In genomic region chr2:108279468-108279867, GRCh38 we compare ENCODE assay signal across 41 cellular contexts. TPM values are rescaled to one million over a fixed set of nuclear protein-coding genes. Genes with fewer than 3 reads are reported as not detected.
"Had no signal": no experiment of that assay in that cellular context is flagged by ENCODE, and none has a peak within 500 bp of the region (broad histone marks: within the 10 kb centered on the region; RNA-seq: fewer than 3 reads in every experiment).

No MANE protein-coding gene starts in this region.

- H3K4me3 ChIP-seq: adrenal gland, body of pancreas, esophagus squamous epithelium, gastroesophageal sphincter had no signal

- H3K4me3 Mint-ChIP-seq: activated CD4-positive, alpha-beta memory T cell treated with anti-CD3 and anti-CD28 coated beads for 36 hours; activated CD4-positive, alpha-beta T cell treated with anti-CD3 and anti-CD28 coated beads for 36 hours; activated CD4-positive, alpha-beta T cell treated with anti-CD3 and anti-CD28 coated beads, Interleukin-2, amount 10 ng/mL, durations not matched to agents 24 days and 14 days; activated CD8-positive, alpha-beta memory T cell treated with anti-CD3 and anti-CD28 coated beads, Interleukin-2, amount 10 ng/mL, durations not matched to agents 7 days and 5 days; activated CD8-positive, alpha-beta T cell treated with anti-CD3 and anti-CD28 coated beads, Interleukin-2, amount 10 ng/mL, durations not matched to agents 7 days and 5 days; activated naive CD4-positive, alpha-beta T cell treated with anti-CD3 and anti-CD28 coated beads for 36 hours; activated naive CD4-positive, alpha-beta T cell treated with anti-CD3 and anti-CD28 coated beads, Interleukin-2, amount 50 U/mL, for 24 hours; activated naive CD8-positive, alpha-beta T cell treated with anti-CD3 and anti-CD28 coated beads for 36 hours; activated naive CD8-positive, alpha-beta T cell treated with anti-CD3 and anti-CD28 coated beads, Interleukin-2, amount 50 U/mL, for 24 hours; activated T-helper 1 cell treated with anti-CD3 and anti-CD28 coated beads, Interleukin-12 subunit alpha, Interleukin-12 subunit beta, Interleukin-2, Interleukin-4 antibody, amounts not matched to agents 30 ng/mL and 10 ng/mL and 1 ng/mL, durations not matched to agents 14 hours and 24 hours and 36 hours; T-helper 17 cell; T-helper 2 cell treated with Interferon-gamma antibody and Interleukin-4, amounts not matched to agents 5 μg/mL and 100 μg/mL, for 36 hours had no signal

- H3K27me3 ChIP-seq: adrenal gland, body of pancreas, esophagus squamous epithelium, gastroesophageal sphincter had no signal

- H3K4me1 Mint-ChIP-seq: activated CD4-positive, alpha-beta T cell treated with anti-CD3 and anti-CD28 coated beads for 36 hours; activated CD4-positive, alpha-beta T cell treated with anti-CD3 and anti-CD28 coated beads, Interleukin-2, amount 10 ng/mL, durations not matched to agents 24 days and 14 days; activated CD8-positive, alpha-beta memory T cell treated with anti-CD3 and anti-CD28 coated beads, Interleukin-2, amount 10 ng/mL, durations not matched to agents 7 days and 5 days; activated naive CD4-positive, alpha-beta T cell treated with anti-CD3 and anti-CD28 coated beads, Interleukin-2, amount 50 U/mL, for 24 hours; activated naive CD8-positive, alpha-beta T cell treated with anti-CD3 and anti-CD28 coated beads for 36 hours; activated naive CD8-positive, alpha-beta T cell treated with anti-CD3 and anti-CD28 coated beads, Interleukin-2, amount 50 U/mL, for 24 hours; T-helper 17 cell had no signal

- H3K36me3 Mint-ChIP-seq: activated CD4-positive, alpha-beta memory T cell treated with anti-CD3 and anti-CD28 coated beads for 36 hours; activated CD8-positive, alpha-beta memory T cell treated with anti-CD3 and anti-CD28 coated beads, Interleukin-2, amount 10 ng/mL, durations not matched to agents 7 days and 5 days; activated naive CD4-positive, alpha-beta T cell treated with anti-CD3 and anti-CD28 coated beads, Interleukin-2, amount 50 U/mL, for 24 hours; activated naive CD8-positive, alpha-beta T cell treated with anti-CD3 and anti-CD28 coated beads for 36 hours had no signal

- H3K4me1 ChIP-seq: adrenal gland, body of pancreas, esophagus squamous epithelium, gastroesophageal sphincter had no signal

- H3K27me3 Mint-ChIP-seq: activated CD4-positive, alpha-beta memory T cell treated with anti-CD3 and anti-CD28 coated beads for 36 hours; activated CD4-positive, alpha-beta T cell treated with anti-CD3 and anti-CD28 coated beads, Interleukin-2, amount 10 ng/mL, durations not matched to agents 24 days and 14 days; activated CD8-positive, alpha-beta memory T cell treated with anti-CD3 and anti-CD28 coated beads, Interleukin-2, amount 10 ng/mL, durations not matched to agents 7 days and 5 days; activated naive CD8-positive, alpha-beta T cell treated with anti-CD3 and anti-CD28 coated beads, Interleukin-2, amount 50 U/mL, for 24 hours; T-helper 17 cell had no signal

- DNase-seq: activated CD4-positive, alpha-beta memory T cell treated with anti-CD3 and anti-CD28 coated beads for 36 hours; activated CD4-positive, alpha-beta T cell treated with anti-CD3 and anti-CD28 coated beads for 36 hours; activated CD4-positive, alpha-beta T cell treated with anti-CD3 and anti-CD28 coated beads, Interleukin-2, amount 10 ng/mL, durations not matched to agents 24 days and 14 days; activated CD4-positive, CD25-positive, alpha-beta regulatory T cell; activated CD4-positive, CD25-positive, alpha-beta regulatory T cell treated with anti-CD3 and anti-CD28 coated beads, Interleukin-2, amount 50 U/mL, for 72 hours; activated CD8-positive, alpha-beta memory T cell treated with anti-CD3 and anti-CD28 coated beads, Interleukin-2, amount 10 ng/mL, durations not matched to agents 7 days and 5 days; activated CD8-positive, alpha-beta memory T cell treated with anti-CD3 and anti-CD28 coated beads, Interleukin-2, amount 50 U/mL, for 4 hours; activated CD8-positive, alpha-beta T cell treated with anti-CD3 and anti-CD28 coated beads, Interleukin-2, amount 10 ng/mL, durations not matched to agents 7 days and 5 days; activated effector memory CD4-positive, alpha-beta T cell treated with anti-CD3 and anti-CD28 coated beads, Interleukin-2, amount 50 U/mL, for 16 hours; activated naive CD4-positive, alpha-beta T cell treated with anti-CD3 and anti-CD28 coated beads for 36 hours; activated naive CD8-positive, alpha-beta T cell treated with anti-CD3 and anti-CD28 coated beads for 36 hours; activated naive CD8-positive, alpha-beta T cell treated with anti-CD3 and anti-CD28 coated beads, Interleukin-2, amount 50 U/mL, for 24 hours; activated T-cell treated with anti-CD3 and anti-CD28 coated beads, Interleukin-2, amount 50 U/mL, for 1 hour; activated T-cell treated with anti-CD3 and anti-CD28 coated beads, Interleukin-2, amount 50 U/mL, for 48 hours; adrenal gland; amygdala; aorta; body of pancreas; caudate nucleus; cortex of kidney; effector CD8-positive, alpha-beta T cell; esophagus squamous epithelium; foreskin melanocyte; T-helper 1 cell; T-helper 17 cell; T1000 had no signal

- H3K36me3 ChIP-seq: adrenal gland, esophagus squamous epithelium, gastroesophageal sphincter had no signal

- H3K9me3 Mint-ChIP-seq: activated naive CD4-positive, alpha-beta T cell treated with anti-CD3 and anti-CD28 coated beads, Interleukin-2, amount 50 U/mL, for 24 hours; activated T-helper 2 cell treated with anti-CD3 and anti-CD28 coated beads, Interferon-gamma antibody, Interleukin-2, Interleukin-4, amounts not matched to agents 10 μg/mL and 5 μg/mL and 100 μg/mL, durations not matched to agents 14 hours and 24 hours and 36 hours; T-helper 2 cell treated with Interferon-gamma antibody and Interleukin-4, amounts not matched to agents 5 μg/mL and 100 μg/mL, for 36 hours had no signal

- H3K9me3 ChIP-seq: adrenal gland, body of pancreas, esophagus squamous epithelium, gastroesophageal sphincter had no signal

- H3K27ac ChIP-seq: adrenal gland, epithelial cell of prostate, esophagus squamous epithelium, gastroesophageal sphincter had no signal

- FAIRE-seq: colon, endometrium, endothelial cell of umbilical vein had no signal

- H3K27ac Mint-ChIP-seq: activated CD4-positive, alpha-beta memory T cell treated with anti-CD3 and anti-CD28 coated beads for 36 hours; activated CD4-positive, alpha-beta T cell treated with anti-CD3 and anti-CD28 coated beads for 36 hours; activated CD4-positive, alpha-beta T cell treated with anti-CD3 and anti-CD28 coated beads, Interleukin-2, amount 10 ng/mL, durations not matched to agents 24 days and 14 days; activated CD8-positive, alpha-beta memory T cell treated with anti-CD3 and anti-CD28 coated beads, Interleukin-2, amount 10 ng/mL, durations not matched to agents 7 days and 5 days; activated CD8-positive, alpha-beta T cell treated with anti-CD3 and anti-CD28 coated beads, Interleukin-2, amount 10 ng/mL, durations not matched to agents 7 days and 5 days; activated naive CD4-positive, alpha-beta T cell treated with anti-CD3 and anti-CD28 coated beads for 36 hours; activated naive CD4-positive, alpha-beta T cell treated with anti-CD3 and anti-CD28 coated beads, Interleukin-2, amount 50 U/mL, for 24 hours; activated naive CD8-positive, alpha-beta T cell treated with anti-CD3 and anti-CD28 coated beads for 36 hours; activated naive CD8-positive, alpha-beta T cell treated with anti-CD3 and anti-CD28 coated beads, Interleukin-2, amount 50 U/mL, for 24 hours; activated T-helper 1 cell treated with anti-CD3 and anti-CD28 coated beads, Interleukin-12 subunit alpha, Interleukin-12 subunit beta, Interleukin-2, Interleukin-4 antibody, amounts not matched to agents 30 ng/mL and 10 ng/mL and 1 ng/mL, durations not matched to agents 14 hours and 24 hours and 36 hours; activated T-helper 2 cell treated with anti-CD3 and anti-CD28 coated beads, Interferon-gamma antibody, Interleukin-2, Interleukin-4, amounts not matched to agents 10 μg/mL and 5 μg/mL and 100 μg/mL, durations not matched to agents 14 hours and 24 hours and 36 hours; T-helper 17 cell; T-helper 2 cell treated with Interferon-gamma antibody and Interleukin-4, amounts not matched to agents 5 μg/mL and 100 μg/mL, for 36 hours had no signal

- ATAC-seq: activated CD4-positive, alpha-beta T cell treated with anti-CD3 and anti-CD28 coated beads for 36 hours; activated CD8-positive, alpha-beta memory T cell treated with anti-CD3 and anti-CD28 coated beads, Interleukin-2, amount 10 ng/mL, durations not matched to agents 7 days and 5 days; activated CD8-positive, alpha-beta T cell treated with anti-CD3 and anti-CD28 coated beads, Interleukin-2, amount 10 ng/mL, durations not matched to agents 7 days and 5 days; activated naive CD8-positive, alpha-beta T cell treated with anti-CD3 and anti-CD28 coated beads, Interleukin-2, amount 50 U/mL, for 24 hours; body of pancreas; gastroesophageal sphincter; T-helper 17 cell had no signal

RNA-seq across cellular contexts. Expression of gene SULT1C2, which starts 9.2 kb away (rescaled TPM):
- total RNA-seq: activated CD4-positive, alpha-beta memory T cell treated with anti-CD3 and anti-CD28 coated beads for 36 hours; activated CD4-positive, alpha-beta T cell treated with anti-CD3 and anti-CD28 coated beads for 36 hours; activated CD4-positive, alpha-beta T cell treated with anti-CD3 and anti-CD28 coated beads, Interleukin-2, amount 10 ng/mL, durations not matched to agents 24 days and 14 days; activated CD8-positive, alpha-beta memory T cell treated with anti-CD3 and anti-CD28 coated beads for 36 hours; activated CD8-positive, alpha-beta memory T cell treated with anti-CD3 and anti-CD28 coated beads, Interleukin-2, amount 10 ng/mL, durations not matched to agents 7 days and 5 days; activated CD8-positive, alpha-beta T cell treated with anti-CD3 and anti-CD28 coated beads, Interleukin-2, amount 10 ng/mL, durations not matched to agents 7 days and 5 days; activated naive CD4-positive, alpha-beta T cell treated with anti-CD3 and anti-CD28 coated beads for 36 hours; activated naive CD8-positive, alpha-beta T cell treated with anti-CD3 and anti-CD28 coated beads for 36 hours; activated T-helper 1 cell treated with anti-CD3 and anti-CD28 coated beads, Interleukin-12 subunit alpha, Interleukin-12 subunit beta, Interleukin-2, Interleukin-4 antibody, amounts not matched to agents 30 ng/mL and 10 ng/mL and 1 ng/mL, durations not matched to agents 14 hours and 24 hours and 36 hours; activated T-helper 2 cell treated with anti-CD3 and anti-CD28 coated beads, Interferon-gamma antibody, Interleukin-2, Interleukin-4, amounts not matched to agents 10 μg/mL and 5 μg/mL and 100 μg/mL, durations not matched to agents 14 hours and 24 hours and 36 hours; dermis microvascular lymphatic vessel endothelial cell; endothelial cell of umbilical vein; fibroblast of villous mesenchyme; glomerular endothelial cell; T-helper 17 cell had no signal
- polyA plus RNA-seq: aorta, endothelial cell of umbilical vein, fibroblast of lung had no signal

RNA-seq across cellular contexts. Expression of gene SULT1C3, which starts 39.7 kb away (rescaled TPM):
- total RNA-seq: activated CD4-positive, alpha-beta memory T cell treated with anti-CD3 and anti-CD28 coated beads for 36 hours; activated CD4-positive, alpha-beta T cell treated with anti-CD3 and anti-CD28 coated beads for 36 hours; activated CD4-positive, alpha-beta T cell treated with anti-CD3 and anti-CD28 coated beads, Interleukin-2, amount 10 ng/mL, durations not matched to agents 24 days and 14 days; activated CD8-positive, alpha-beta memory T cell treated with anti-CD3 and anti-CD28 coated beads for 36 hours; activated CD8-positive, alpha-beta memory T cell treated with anti-CD3 and anti-CD28 coated beads, Interleukin-2, amount 10 ng/mL, durations not matched to agents 7 days and 5 days; activated CD8-positive, alpha-beta T cell treated with anti-CD3 and anti-CD28 coated beads, Interleukin-2, amount 10 ng/mL, durations not matched to agents 7 days and 5 days; activated naive CD4-positive, alpha-beta T cell treated with anti-CD3 and anti-CD28 coated beads for 36 hours; activated naive CD8-positive, alpha-beta T cell treated with anti-CD3 and anti-CD28 coated beads for 36 hours; activated T-helper 1 cell treated with anti-CD3 and anti-CD28 coated beads, Interleukin-12 subunit alpha, Interleukin-12 subunit beta, Interleukin-2, Interleukin-4 antibody, amounts not matched to agents 30 ng/mL and 10 ng/mL and 1 ng/mL, durations not matched to agents 14 hours and 24 hours and 36 hours; activated T-helper 2 cell treated with anti-CD3 and anti-CD28 coated beads, Interferon-gamma antibody, Interleukin-2, Interleukin-4, amounts not matched to agents 10 μg/mL and 5 μg/mL and 100 μg/mL, durations not matched to agents 14 hours and 24 hours and 36 hours; adrenal gland; aorta; body of pancreas; chondrocyte; dermis microvascular lymphatic vessel endothelial cell; endothelial cell of umbilical vein; esophagus squamous epithelium; fibroblast of lung; fibroblast of villous mesenchyme; gastroesophageal sphincter; glomerular endothelial cell; T-helper 17 cell had no signal
- polyA plus RNA-seq: adrenal gland, aorta, endothelial cell of umbilical vein, fibroblast of lung had no signal
